1 cellular context compared by ENCODE assay signal in the genomic region with DNA sequence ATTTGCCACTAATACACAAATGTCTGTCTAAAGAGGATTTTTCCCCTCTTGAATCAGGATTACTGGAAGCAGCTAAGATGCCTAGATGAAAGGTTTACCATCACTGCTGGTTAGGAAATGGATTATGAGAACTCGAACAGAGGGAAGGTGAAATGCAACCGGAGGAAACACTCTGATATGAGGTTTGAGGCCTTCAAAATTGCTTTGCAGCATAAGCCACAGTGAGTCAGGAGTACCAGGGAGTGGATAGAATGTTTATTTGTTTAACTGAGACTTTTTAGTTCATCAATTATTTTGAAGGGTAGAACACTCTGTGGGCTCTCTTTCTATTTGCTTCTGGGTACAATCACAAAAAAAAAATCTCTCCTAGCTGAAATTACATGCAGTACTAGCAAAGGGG.
TF ChIP-seq lines count a peak whose summit lies in the region.

No MANE protein-coding gene starts in this region.

TF ChIP-seq in GM23338, 12 proteins besides CTCF, POLR2A, EP300 and RAD21 (continued from another document):
- TF ChIP-seq, protein P1, sequence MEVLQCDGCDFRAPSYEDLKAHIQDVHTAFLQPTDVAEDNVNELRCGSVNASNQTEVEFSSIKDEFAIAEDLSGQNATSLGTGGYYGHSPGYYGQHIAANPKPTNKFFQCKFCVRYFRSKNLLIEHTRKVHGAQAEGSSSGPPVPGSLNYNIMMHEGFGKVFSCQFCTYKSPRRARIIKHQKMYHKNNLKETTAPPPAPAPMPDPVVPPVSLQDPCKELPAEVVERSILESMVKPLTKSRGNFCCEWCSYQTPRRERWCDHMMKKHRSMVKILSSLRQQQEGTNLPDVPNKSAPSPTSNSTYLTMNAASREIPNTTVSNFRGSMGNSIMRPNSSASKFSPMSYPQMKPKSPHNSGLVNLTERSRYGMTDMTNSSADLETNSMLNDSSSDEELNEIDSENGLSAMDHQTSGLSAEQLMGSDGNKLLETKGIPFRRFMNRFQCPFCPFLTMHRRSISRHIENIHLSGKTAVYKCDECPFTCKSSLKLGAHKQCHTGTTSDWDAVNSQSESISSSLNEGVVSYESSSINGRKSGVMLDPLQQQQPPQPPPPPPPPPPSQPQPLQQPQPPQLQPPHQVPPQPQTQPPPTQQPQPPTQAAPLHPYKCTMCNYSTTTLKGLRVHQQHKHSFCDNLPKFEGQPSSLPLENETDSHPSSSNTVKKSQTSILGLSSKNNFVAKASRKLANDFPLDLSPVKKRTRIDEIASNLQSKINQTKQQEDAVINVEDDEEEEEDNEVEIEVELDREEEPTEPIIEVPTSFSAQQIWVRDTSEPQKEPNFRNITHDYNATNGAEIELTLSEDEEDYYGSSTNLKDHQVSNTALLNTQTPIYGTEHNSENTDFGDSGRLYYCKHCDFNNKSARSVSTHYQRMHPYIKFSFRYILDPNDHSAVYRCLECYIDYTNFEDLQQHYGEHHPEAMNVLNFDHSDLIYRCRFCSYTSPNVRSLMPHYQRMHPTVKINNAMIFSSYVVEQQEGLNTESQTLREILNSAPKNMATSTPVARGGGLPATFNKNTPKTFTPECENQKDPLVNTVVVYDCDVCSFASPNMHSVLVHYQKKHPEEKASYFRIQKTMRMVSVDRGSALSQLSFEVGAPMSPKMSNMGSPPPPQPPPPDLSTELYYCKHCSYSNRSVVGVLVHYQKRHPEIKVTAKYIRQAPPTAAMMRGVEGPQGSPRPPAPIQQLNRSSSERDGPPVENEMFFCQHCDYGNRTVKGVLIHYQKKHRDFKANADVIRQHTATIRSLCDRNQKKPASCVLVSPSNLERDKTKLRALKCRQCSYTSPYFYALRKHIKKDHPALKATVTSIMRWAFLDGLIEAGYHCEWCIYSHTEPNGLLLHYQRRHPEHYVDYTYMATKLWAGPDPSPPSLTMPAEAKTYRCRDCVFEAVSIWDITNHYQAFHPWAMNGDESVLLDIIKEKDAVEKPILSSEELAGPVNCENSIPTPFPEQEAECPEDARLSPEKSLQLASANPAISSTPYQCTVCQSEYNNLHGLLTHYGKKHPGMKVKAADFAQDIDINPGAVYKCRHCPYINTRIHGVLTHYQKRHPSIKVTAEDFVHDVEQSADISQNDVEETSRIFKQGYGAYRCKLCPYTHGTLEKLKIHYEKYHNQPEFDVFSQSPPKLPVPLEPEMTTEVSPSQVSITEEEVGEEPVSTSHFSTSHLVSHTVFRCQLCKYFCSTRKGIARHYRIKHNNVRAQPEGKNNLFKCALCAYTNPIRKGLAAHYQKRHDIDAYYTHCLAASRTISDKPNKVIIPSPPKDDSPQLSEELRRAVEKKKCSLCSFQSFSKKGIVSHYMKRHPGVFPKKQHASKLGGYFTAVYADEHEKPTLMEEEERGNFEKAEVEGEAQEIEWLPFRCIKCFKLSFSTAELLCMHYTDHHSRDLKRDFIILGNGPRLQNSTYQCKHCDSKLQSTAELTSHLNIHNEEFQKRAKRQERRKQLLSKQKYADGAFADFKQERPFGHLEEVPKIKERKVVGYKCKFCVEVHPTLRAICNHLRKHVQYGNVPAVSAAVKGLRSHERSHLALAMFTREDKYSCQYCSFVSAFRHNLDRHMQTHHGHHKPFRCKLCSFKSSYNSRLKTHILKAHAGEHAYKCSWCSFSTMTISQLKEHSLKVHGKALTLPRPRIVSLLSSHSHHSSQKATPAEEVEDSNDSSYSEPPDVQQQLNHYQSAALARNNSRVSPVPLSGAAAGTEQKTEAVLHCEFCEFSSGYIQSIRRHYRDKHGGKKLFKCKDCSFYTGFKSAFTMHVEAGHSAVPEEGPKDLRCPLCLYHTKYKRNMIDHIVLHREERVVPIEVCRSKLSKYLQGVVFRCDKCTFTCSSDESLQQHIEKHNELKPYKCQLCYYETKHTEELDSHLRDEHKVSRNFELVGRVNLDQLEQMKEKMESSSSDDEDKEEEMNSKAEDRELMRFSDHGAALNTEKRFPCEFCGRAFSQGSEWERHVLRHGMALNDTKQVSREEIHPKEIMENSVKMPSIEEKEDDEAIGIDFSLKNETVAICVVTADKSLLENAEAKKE (CRISPR knock-in tag; IDR thresholded peaks at IDR 0.05): no peak
- TF ChIP-seq POLR2AphosphoS5 (IDR thresholded peaks at IDR 0.05; ENCODE audit: low read depth) (no peak), ZNF331 (CRISPR knock-in tag; IDR thresholded peaks at IDR 0.05; ENCODE audit: low read depth) (no peak), NANOG (IDR thresholded peaks at IDR 0.05; ENCODE audit: borderline replicate concordance) (no peak), STAT1 (IDR thresholded peaks at IDR 0.05; ENCODE audit: unreplicated experiment) (no peak), CREB1 (CRISPR knock-in tag; IDR thresholded peaks at IDR 0.05; ENCODE audit: low read depth) (no peak), EZH2 (IDR thresholded peaks at IDR 0.05; ENCODE audit: low read depth, unreplicated experiment) (no peak), EZH2phosphoT487 (IDR thresholded peaks at IDR 0.05; ENCODE audit: unreplicated experiment) (no peak), ZNF114 (CRISPR knock-in tag; IDR thresholded peaks at IDR 0.05) (no peak)
- TF ChIP-seq, protein P2, sequence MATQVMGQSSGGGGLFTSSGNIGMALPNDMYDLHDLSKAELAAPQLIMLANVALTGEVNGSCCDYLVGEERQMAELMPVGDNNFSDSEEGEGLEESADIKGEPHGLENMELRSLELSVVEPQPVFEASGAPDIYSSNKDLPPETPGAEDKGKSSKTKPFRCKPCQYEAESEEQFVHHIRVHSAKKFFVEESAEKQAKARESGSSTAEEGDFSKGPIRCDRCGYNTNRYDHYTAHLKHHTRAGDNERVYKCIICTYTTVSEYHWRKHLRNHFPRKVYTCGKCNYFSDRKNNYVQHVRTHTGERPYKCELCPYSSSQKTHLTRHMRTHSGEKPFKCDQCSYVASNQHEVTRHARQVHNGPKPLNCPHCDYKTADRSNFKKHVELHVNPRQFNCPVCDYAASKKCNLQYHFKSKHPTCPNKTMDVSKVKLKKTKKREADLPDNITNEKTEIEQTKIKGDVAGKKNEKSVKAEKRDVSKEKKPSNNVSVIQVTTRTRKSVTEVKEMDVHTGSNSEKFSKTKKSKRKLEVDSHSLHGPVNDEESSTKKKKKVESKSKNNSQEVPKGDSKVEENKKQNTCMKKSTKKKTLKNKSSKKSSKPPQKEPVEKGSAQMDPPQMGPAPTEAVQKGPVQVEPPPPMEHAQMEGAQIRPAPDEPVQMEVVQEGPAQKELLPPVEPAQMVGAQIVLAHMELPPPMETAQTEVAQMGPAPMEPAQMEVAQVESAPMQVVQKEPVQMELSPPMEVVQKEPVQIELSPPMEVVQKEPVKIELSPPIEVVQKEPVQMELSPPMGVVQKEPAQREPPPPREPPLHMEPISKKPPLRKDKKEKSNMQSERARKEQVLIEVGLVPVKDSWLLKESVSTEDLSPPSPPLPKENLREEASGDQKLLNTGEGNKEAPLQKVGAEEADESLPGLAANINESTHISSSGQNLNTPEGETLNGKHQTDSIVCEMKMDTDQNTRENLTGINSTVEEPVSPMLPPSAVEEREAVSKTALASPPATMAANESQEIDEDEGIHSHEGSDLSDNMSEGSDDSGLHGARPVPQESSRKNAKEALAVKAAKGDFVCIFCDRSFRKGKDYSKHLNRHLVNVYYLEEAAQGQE (IDR thresholded peaks at IDR 0.05; ENCODE audit: unreplicated experiment): no peak
- TF ChIP-seq, protein P3, sequence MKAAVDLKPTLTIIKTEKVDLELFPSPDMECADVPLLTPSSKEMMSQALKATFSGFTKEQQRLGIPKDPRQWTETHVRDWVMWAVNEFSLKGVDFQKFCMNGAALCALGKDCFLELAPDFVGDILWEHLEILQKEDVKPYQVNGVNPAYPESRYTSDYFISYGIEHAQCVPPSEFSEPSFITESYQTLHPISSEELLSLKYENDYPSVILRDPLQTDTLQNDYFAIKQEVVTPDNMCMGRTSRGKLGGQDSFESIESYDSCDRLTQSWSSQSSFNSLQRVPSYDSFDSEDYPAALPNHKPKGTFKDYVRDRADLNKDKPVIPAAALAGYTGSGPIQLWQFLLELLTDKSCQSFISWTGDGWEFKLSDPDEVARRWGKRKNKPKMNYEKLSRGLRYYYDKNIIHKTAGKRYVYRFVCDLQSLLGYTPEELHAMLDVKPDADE (IDR thresholded peaks at IDR 0.05): no peak
